Comparison of ENCODE assay signal across 22 cellular contexts in genomic region chr7:67955061-67955460, GRCh38.
DNase-seq lines count a peak whose midpoint lies in the region; ATAC-seq and TF ChIP-seq lines count a peak whose summit lies in the region.
"Had no signal": no experiment of that assay in that cellular context is flagged by ENCODE, and none has a peak within 500 bp of the region (broad histone marks: within the 10 kb centered on the region; RNA-seq: fewer than 3 reads in every experiment).

No MANE protein-coding gene starts in this region.

- no peaks in the 10 kb centered on the region for H3K36me3 Mint-ChIP-seq in WTC11
- H3K36me3 Mint-ChIP-seq in mesothelial cell of epicardium: no peaks in the 10 kb centered on the region
- H3K36me3 Mint-ChIP-seq: CD8-positive, alpha-beta memory T cell had no signal

- CTCF ChIA-PET in WTC11 (lab: Charles Lee): no interaction called here

- no peak overlapping the region for H3K4me2 ChIP-seq in osteoblast (ENCODE audit: insufficient read depth, low read length)

- TF ChIP-seq CTCF in WTC11 (IDR thresholded peaks at IDR 0.05): no peak
- no peak for TF ChIP-seq CTCF in osteoblast (IDR thresholded peaks at IDR 0.05; ENCODE audit: extremely low read depth, low read depth, low read length)
- TF ChIP-seq CTCF in mesothelial cell of epicardium (IDR thresholded peaks at IDR 0.05; ENCODE audit: unreplicated experiment): no peak

- H3K36me3 ChIP-seq in MG63 (no peaks in the 10 kb centered on the region), osteoblast (ENCODE audit: insufficient read depth, low read length) (no peaks in the 10 kb centered on the region)

- H3K9me3 Mint-ChIP-seq in WTC11 (peaks cover 3% of the 10 kb centered on the region; the same call in 1 of the 2 replicates), mesothelial cell of epicardium (peaks cover 6% of the 10 kb centered on the region)

- H3K4me3 Mint-ChIP-seq in WTC11: no peak overlapping the region
- no peak overlapping the region for H3K4me3 Mint-ChIP-seq in mesothelial cell of epicardium
- H3K4me3 Mint-ChIP-seq: CD8-positive, alpha-beta memory T cell; H9; HFFc6 had no signal

- H3K4me1 Mint-ChIP-seq in WTC11 (peaks cover 25% of the 10 kb centered on the region), mesothelial cell of epicardium (peaks cover 2% of the 10 kb centered on the region)
- H3K4me1 Mint-ChIP-seq: CD8-positive, alpha-beta memory T cell had no signal

- H3K27ac ChIP-seq in osteoblast (ENCODE audit: low read depth, low read length): no peak overlapping the region
- H3K27ac ChIP-seq: C4-2B had no signal

- peak; percentile 71 for DNase-seq in H4 (ENCODE audit: low spot score)
- DNase-seq in MG63: peak; percentile 9
- no peak for DNase-seq in WTC11 (ENCODE audit: low spot score)
- DNase-seq in osteoblast (ENCODE audit: insufficient read length, low spot score, missing footprints): peak; percentile 3
- DNase-seq in mesothelial cell of epicardium (ENCODE audit: low spot score in 2 of 2, unreplicated experiment in 2 of 2): no peak
- DNase-seq in activated effector memory CD4-positive, alpha-beta T cell treated with Interleukin-2 at 50 U/mL for 16 hours: no peak
- DNase-seq: CD8-positive, alpha-beta memory T cell; H9; HFFc6; NCI-H1417; NCI-H1694 treated with DMSO at 0.1 percent for 48 hours; NCI-H2081 treated with DMSO at 0.1 percent for 48 hours; NCI-H446; NCI-H526; PC-3; RPMI8226; SHP77 treated with DMSO at 0.1 percent for 48 hours; T-helper 1 cell had no signal

- H3K27me3 ChIP-seq in MG63 (no peaks in the 10 kb centered on the region), osteoblast (ENCODE audit: insufficient read depth, low read length) (no peaks in the 10 kb centered on the region)

- H3K9me3 ChIP-seq in MG63 (no peaks in the 10 kb centered on the region), osteoblast (ENCODE audit: low read depth, low read length) (peaks cover 2% of the 10 kb centered on the region)

- H3K27me3 Mint-ChIP-seq in WTC11 (ENCODE audit: low read depth): no peaks in the 10 kb centered on the region
- peaks cover 18% of the 10 kb centered on the region for H3K27me3 Mint-ChIP-seq in mesothelial cell of epicardium (ENCODE audit: low read depth)
- H3K27me3 Mint-ChIP-seq: CD8-positive, alpha-beta memory T cell had no signal

- no peak overlapping the region for H3K4me3 ChIP-seq in MG63
- H3K4me3 ChIP-seq in osteoblast (ENCODE audit: insufficient read depth, low read length): no peak overlapping the region
- H3K4me3 ChIP-seq: K562 had no signal

- no peak overlapping the region for H2AFZ ChIP-seq in osteoblast (ENCODE audit: low read length)

- H3K27ac Mint-ChIP-seq in WTC11 (no peak overlapping the region), mesothelial cell of epicardium (no peak overlapping the region)
- H3K27ac Mint-ChIP-seq: CD8-positive, alpha-beta memory T cell; HFFc6 had no signal

- no peaks in the 10 kb centered on the region for H3K79me2 ChIP-seq in osteoblast (ENCODE audit: insufficient read depth, low read length)

- no peaks in the 10 kb centered on the region for H3K4me1 ChIP-seq in osteoblast (ENCODE audit: insufficient read depth, low read length)

- ATAC-seq in WTC11 (peak; percentile 77), SK-N-SH treated with all-trans-retinoic acid at 6 μM for 48 hours (no peak)
- ATAC-seq: HepG2, K562, PC-3 had no signal

- H4K20me1 ChIP-seq in osteoblast (ENCODE audit: insufficient read depth, low read length): no peaks in the 10 kb centered on the region

- POLR2A ChIA-PET in WTC11 (lab: Charles Lee): no interaction called here

TF ChIP-seq in WTC11, 78 proteins besides CTCF, POLR2A, EP300 and RAD21 (continues in another document):
- TF ChIP-seq FOXK1 (CRISPR knock-in tag; IDR thresholded peaks at IDR 0.05) (no peak), MAX (CRISPR knock-in tag; IDR thresholded peaks at IDR 0.05) (no peak), NR3C1 (CRISPR knock-in tag; conservative IDR thresholded peaks at IDR 0.05; ENCODE audit: low read depth) (no peak), ZNF416 (CRISPR knock-in tag; IDR thresholded peaks at IDR 0.05) (no peak), ZNF219 (CRISPR knock-in tag; IDR thresholded peaks at IDR 0.05; ENCODE audit: borderline replicate concordance) (no peak), TP53 (CRISPR knock-in tag; IDR thresholded peaks at IDR 0.05) (no peak), PREB (CRISPR knock-in tag; IDR thresholded peaks at IDR 0.05; ENCODE audit: borderline replicate concordance) (no peak), ZNF423 (CRISPR knock-in tag; IDR thresholded peaks at IDR 0.05) (no peak)
- TF ChIP-seq, protein P1, sequence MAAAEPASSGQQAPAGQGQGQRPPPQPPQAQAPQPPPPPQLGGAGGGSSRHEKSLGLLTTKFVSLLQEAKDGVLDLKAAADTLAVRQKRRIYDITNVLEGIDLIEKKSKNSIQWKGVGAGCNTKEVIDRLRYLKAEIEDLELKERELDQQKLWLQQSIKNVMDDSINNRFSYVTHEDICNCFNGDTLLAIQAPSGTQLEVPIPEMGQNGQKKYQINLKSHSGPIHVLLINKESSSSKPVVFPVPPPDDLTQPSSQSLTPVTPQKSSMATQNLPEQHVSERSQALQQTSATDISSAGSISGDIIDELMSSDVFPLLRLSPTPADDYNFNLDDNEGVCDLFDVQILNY (CRISPR knock-in tag; IDR thresholded peaks at IDR 0.05): no peak

TF ChIP-seq in SK-N-SH treated with all-trans-retinoic acid at 6 μM for 48 hours, 23 proteins besides CTCF, POLR2A, EP300 and RAD21:
- no peak for TF ChIP-seq ISL1 (CRISPR knock-in tag; IDR thresholded peaks at IDR 0.05)
- no peak for TF ChIP-seq CSDC2 (CRISPR knock-in tag; IDR thresholded peaks at IDR 0.05)
- TF ChIP-seq OSR1 (CRISPR knock-in tag; IDR thresholded peaks at IDR 0.05): no peak
- TF ChIP-seq SNAI2 (CRISPR knock-in tag; IDR thresholded peaks at IDR 0.05): no peak
- TF ChIP-seq BACH2 (CRISPR knock-in tag; IDR thresholded peaks at IDR 0.05; ENCODE audit: borderline replicate concordance): no peak
- TF ChIP-seq PATZ1 (CRISPR knock-in tag; IDR thresholded peaks at IDR 0.05; ENCODE audit: borderline replicate concordance): no peak
- TF ChIP-seq, protein P2, sequence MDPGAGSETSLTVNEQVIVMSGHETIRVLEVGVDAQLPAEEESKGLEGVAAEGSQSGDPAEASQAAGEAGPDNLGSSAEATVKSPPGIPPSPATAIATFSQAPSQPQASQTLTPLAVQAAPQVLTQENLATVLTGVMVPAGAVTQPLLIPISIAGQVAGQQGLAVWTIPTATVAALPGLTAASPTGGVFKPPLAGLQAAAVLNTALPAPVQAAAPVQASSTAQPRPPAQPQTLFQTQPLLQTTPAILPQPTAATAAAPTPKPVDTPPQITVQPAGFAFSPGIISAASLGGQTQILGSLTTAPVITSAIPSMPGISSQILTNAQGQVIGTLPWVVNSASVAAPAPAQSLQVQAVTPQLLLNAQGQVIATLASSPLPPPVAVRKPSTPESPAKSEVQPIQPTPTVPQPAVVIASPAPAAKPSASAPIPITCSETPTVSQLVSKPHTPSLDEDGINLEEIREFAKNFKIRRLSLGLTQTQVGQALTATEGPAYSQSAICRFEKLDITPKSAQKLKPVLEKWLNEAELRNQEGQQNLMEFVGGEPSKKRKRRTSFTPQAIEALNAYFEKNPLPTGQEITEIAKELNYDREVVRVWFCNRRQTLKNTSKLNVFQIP (CRISPR knock-in tag; IDR thresholded peaks at IDR 0.05; ENCODE audit: borderline replicate concordance, low read depth): no peak
- no peak for TF ChIP-seq ARNTL (CRISPR knock-in tag; IDR thresholded peaks at IDR 0.05; ENCODE audit: borderline replicate concordance, low read depth)
- no peak for TF ChIP-seq PPARA (CRISPR knock-in tag; IDR thresholded peaks at IDR 0.05; ENCODE audit: borderline replicate concordance)
- no peak for TF ChIP-seq ZNF8 (CRISPR knock-in tag; IDR thresholded peaks at IDR 0.05)
- no peak for TF ChIP-seq ZFP3 (CRISPR knock-in tag; IDR thresholded peaks at IDR 0.05)

Comparison
In these comparisons a context has a peak if more than half of its experiments do, and no peak if none do; other contexts are left out.
1. DNase-seq: peak in H4 (single experiment), MG63 (single experiment) and osteoblast (single experiment); none in WTC11 (single experiment), mesothelial cell of epicardium (0 of 2) and activated effector memory CD4-positive, alpha-beta T cell treated with Interleukin-2 at 50 U/mL for 16 hours (single experiment).